10 cellular contexts compared by ENCODE assay signal in genomic region chr17:73194514-73195222, GRCh38. TPM values are rescaled to one million over a fixed set of nuclear protein-coding genes. Genes with fewer than 3 reads are reported as not detected.
DNase-seq lines count a peak whose midpoint lies in the region; ATAC-seq and TF ChIP-seq lines count a peak whose summit lies in the region.
"Had no signal": no experiment of that assay in that cellular context is flagged by ENCODE, and none has a peak within 500 bp of the region (broad histone marks: within the 10 kb centered on the region; RNA-seq: fewer than 3 reads in every experiment).

No MANE protein-coding gene starts in this region.

- H3K9me3 ChIP-seq in breast epithelium, result no peaks in the 10 kb centered on the region
- H3K9me3 ChIP-seq: thoracic aorta had no signal

- CTCF ChIA-PET in MCF 10A (lab: Yijun Ruan, JAX) (interaction anchor here (0.6 to 1.1 kb wide), 7 partner anchors 21 to 814 kb away, joined by 3 to 5 read pairs (median 3); no protein-coding TSS in a partner anchor), activated B cell treated with CpG ODN at 0.5 μM for 24 hours (lab: Charles Lee) (interaction anchor here (1.0 kb wide), 1 partner anchor 12 kb away, joined by 4 read pairs; no protein-coding TSS in a partner anchor)

- intact Hi-C loops in MCF 10A (cut with micrococcal nuclease) (loop anchor here (5.0 kb wide), 1 partner anchor 632 kb away; no protein-coding TSS in a partner anchor), breast epithelium (cut with DNase I; ENCODE audit: low total_unique reads) (no loop called here), activated B cell treated with CpG ODN at 0.5 μM for 24 hours (cut with micrococcal nuclease) (loop anchor here (5.0 to 10.0 kb wide), 2 partner anchors 770 to 1008 kb away; partner anchors contain the start of gene RPL38)

- H3K36me3 ChIP-seq in breast epithelium, result peaks cover 5% of the 10 kb centered on the region

- H3K27me3 Mint-ChIP-seq in MCF 10A (ENCODE audit: insufficient read depth, unreplicated experiment) (no peaks in the 10 kb centered on the region), activated B cell treated with CpG ODN at 0.5 μM for 24 hours (no peaks in the 10 kb centered on the region)
- H3K27me3 Mint-ChIP-seq in stimulated activated naive B cell treated with anti-CD40 and anti-IgM and Interleukin-4, amounts not matched to agents 10 μg/mL and 1 μg/mL and 100 μg/mL, for 72 hours, result no peaks in the 10 kb centered on the region

- H3K27ac ChIP-seq in breast epithelium, result no peak overlapping the region

- no peak for ATAC-seq in activated B cell treated with CpG ODN at 0.5 μM for 24 hours (ENCODE audit: low read depth)
- no peak for ATAC-seq in stimulated activated naive B cell treated with anti-CD40 and anti-IgM and Interleukin-4, amounts not matched to agents 10 μg/mL and 1 μg/mL and 100 μg/mL, for 72 hours (replicated peaks)
- no peak for ATAC-seq in HG03439 (IDR thresholded peaks at IDR 0.05; ENCODE audit: unreplicated experiment)
- no peak for ATAC-seq in HG02938 (IDR thresholded peaks at IDR 0.05; ENCODE audit: unreplicated experiment)
- no peak for ATAC-seq in GM19455 (IDR thresholded peaks at IDR 0.05; ENCODE audit: unreplicated experiment)

- BruUV-seq in MCF 10A (replicated peaks; lab: Mats Ljungman, UMichigan), result TSS peak; percentile 39

- H3K27me3 ChIP-seq in breast epithelium, result no peaks in the 10 kb centered on the region

- TF ChIP-seq POLR2A in breast epithelium (IDR thresholded peaks at IDR 0.05), result no peak

- peak overlapping the region; percentile 35 for H3K27ac Mint-ChIP-seq in MCF 10A (ENCODE audit: low read depth, unreplicated experiment)
- H3K27ac Mint-ChIP-seq in activated B cell treated with CpG ODN at 0.5 μM for 24 hours, result peak overlapping the region; percentile 30
- H3K27ac Mint-ChIP-seq in stimulated activated naive B cell treated with anti-CD40 and anti-IgM and Interleukin-4, amounts not matched to agents 10 μg/mL and 1 μg/mL and 100 μg/mL, for 72 hours, result peak overlapping the region; percentile 72

- DNase-seq in MCF 10A (ENCODE audit: unreplicated experiment) (no peak), breast epithelium (ENCODE audit: low spot score in 2 of 2) (no peak), activated B cell treated with CpG ODN at 0.5 μM for 24 hours (no peak), fibroblast of gingiva (ENCODE audit: low read depth) (peak; percentile 50)
- DNase-seq in stimulated activated naive B cell treated with anti-CD40 and anti-IgM and Interleukin-4, amounts not matched to agents 10 μg/mL and 1 μg/mL and 100 μg/mL, for 72 hours, result no peak

- H3K4me1 Mint-ChIP-seq in MCF 10A (ENCODE audit: insufficient read depth, unreplicated experiment) (peaks cover 6% of the 10 kb centered on the region), activated B cell treated with CpG ODN at 0.5 μM for 24 hours (peaks cover 18% of the 10 kb centered on the region)
- H3K4me1 Mint-ChIP-seq in stimulated activated naive B cell treated with anti-CD40 and anti-IgM and Interleukin-4, amounts not matched to agents 10 μg/mL and 1 μg/mL and 100 μg/mL, for 72 hours, result peaks cover 11 to 30% of the 10 kb centered on the region in 2 donors

- no peaks in the 10 kb centered on the region for H3K9me3 Mint-ChIP-seq in MCF 10A (ENCODE audit: unreplicated experiment)
- H3K9me3 Mint-ChIP-seq in activated B cell treated with CpG ODN at 0.5 μM for 24 hours, result no peaks in the 10 kb centered on the region
- H3K9me3 Mint-ChIP-seq in stimulated activated naive B cell treated with anti-CD40 and anti-IgM and Interleukin-4, amounts not matched to agents 10 μg/mL and 1 μg/mL and 100 μg/mL, for 72 hours, result no peaks in the 10 kb centered on the region

- peak overlapping the region; percentile 31 for H3K4me3 Mint-ChIP-seq in MCF 10A (ENCODE audit: unreplicated experiment)
- H3K4me3 Mint-ChIP-seq in activated B cell treated with CpG ODN at 0.5 μM for 24 hours, result peak overlapping the region; percentile 60
- peak overlapping the region in 1 of 2 donors; percentile 51 for H3K4me3 Mint-ChIP-seq in stimulated activated naive B cell treated with anti-CD40 and anti-IgM and Interleukin-4, amounts not matched to agents 10 μg/mL and 1 μg/mL and 100 μg/mL, for 72 hours

- POLR2A ChIA-PET in MCF 10A (lab: Yijun Ruan, JAX), result interaction anchor here (0.8 to 13.7 kb wide), 5 partner anchors 9 to 166 kb away, joined by 3 to 148 read pairs (median 4); a partner anchor contains a TSS
- POLR2A ChIA-PET in activated B cell treated with CpG ODN at 0.5 μM for 24 hours (lab: Charles Lee), result no interaction called here

- peaks cover 4 to 6% of the 10 kb centered on the region in 2 donors for H3K4me1 ChIP-seq in breast epithelium

- H3K36me3 Mint-ChIP-seq in MCF 10A (ENCODE audit: insufficient read depth, unreplicated experiment) (peaks cover 44% of the 10 kb centered on the region), activated B cell treated with CpG ODN at 0.5 μM for 24 hours (ENCODE audit: low read depth) (peaks cover 42% of the 10 kb centered on the region)
- H3K36me3 Mint-ChIP-seq in stimulated activated naive B cell treated with anti-CD40 and anti-IgM and Interleukin-4, amounts not matched to agents 10 μg/mL and 1 μg/mL and 100 μg/mL, for 72 hours, result peaks cover 29 to 33% of the 10 kb centered on the region in 2 donors

- H3K4me3 ChIP-seq in breast epithelium, result no peak overlapping the region

- TF ChIP-seq CTCF in MCF 10A (IDR thresholded peaks at IDR 0.05; ENCODE audit: unreplicated experiment), result no peak
- TF ChIP-seq CTCF in breast epithelium (IDR thresholded peaks at IDR 0.05), result no peak
- TF ChIP-seq CTCF in activated B cell treated with CpG ODN at 0.5 μM for 24 hours (IDR thresholded peaks at IDR 0.05), result no peak

RNA-seq across cellular contexts. Expression of gene COG1, which starts 1.8 kb away (rescaled TPM):
- 37.0 and 42.8 TPM in 2 replicates for total RNA-seq in MCF 10A (2022)
- total RNA-seq in breast epithelium, result 10 to 100 TPM; 22.9 to 40.3 (median 36.1) TPM
- 35.7 and 42.2 TPM in 2 replicates for total RNA-seq in activated B cell treated with CpG ODN at 0.5 μM for 24 hours

RNA-seq across cellular contexts. Expression of gene SSTR2, which starts 29.9 kb away (rescaled TPM):
- total RNA-seq in MCF 10A (2022) (not detected in 2 replicates), breast epithelium (1 to 10 TPM in 1 of 3 donors, under 1 TPM in 2; 0.64 to 3.6 (median 0.88) TPM), activated B cell treated with CpG ODN at 0.5 μM for 24 hours (0.32 and 0.89 TPM in 2 replicates)
- total RNA-seq: lung microvascular endothelial cell had no signal
